28 cellular contexts compared by ENCODE assay signal in the genomic region with DNA sequence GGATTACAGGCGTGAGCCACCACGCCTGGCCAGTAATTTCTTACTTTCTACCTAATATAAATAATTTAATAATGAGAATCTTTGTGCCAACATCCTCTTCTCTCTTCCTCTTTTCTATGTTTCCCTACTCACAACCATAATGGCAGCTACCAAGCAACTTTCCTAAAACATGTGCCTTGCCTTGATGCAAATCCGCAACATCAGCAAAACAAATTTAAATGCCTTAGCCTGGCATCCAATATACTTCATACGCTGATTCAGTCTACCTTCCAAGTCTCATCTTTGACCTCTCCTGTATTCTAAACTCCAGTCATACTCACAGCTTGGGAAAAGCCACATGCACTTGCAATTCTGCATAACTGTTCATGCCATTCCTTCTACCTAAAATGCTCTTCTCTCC.
"Had no signal": no experiment of that assay in that cellular context is flagged by ENCODE, and none has a peak within 500 bp of the region (broad histone marks: within the 10 kb centered on the region; RNA-seq: fewer than 3 reads in every experiment).

No MANE protein-coding gene starts in this region.

- H3K27me3 ChIP-seq: adrenal gland, SJCRH30 had no signal

- H3K27me3 Mint-ChIP-seq: activated CD4-positive, alpha-beta T cell treated with anti-CD3 and anti-CD28 coated beads, Interleukin-2, amount 10 ng/mL, durations not matched to agents 7 days and 5 days; brain had no signal

- ATAC-seq: activated CD4-positive, alpha-beta T cell treated with anti-CD3 and anti-CD28 coated beads for 36 hours; activated CD4-positive, CD25-positive, alpha-beta regulatory T cell treated with anti-CD3 and anti-CD28 coated beads, Interleukin-2, amount 50 U/mL, for 24 hours; activated CD8-positive, alpha-beta T cell treated with anti-CD3 and anti-CD28 coated beads, Interleukin-2, amount 10 ng/mL, durations not matched to agents 7 days and 5 days; activated naive CD4-positive, alpha-beta T cell treated with anti-CD3 and anti-CD28 coated beads, Interleukin-2, amount 50 U/mL, for 72 hours; WTC11 had no signal

- H3K9me2 ChIP-seq: SK-N-SH had no signal

- H3K4me3 Mint-ChIP-seq: activated CD4-positive, alpha-beta T cell treated with anti-CD3 and anti-CD28 coated beads for 36 hours; activated CD4-positive, alpha-beta T cell treated with anti-CD3 and anti-CD28 coated beads, Interleukin-2, amount 10 ng/mL, durations not matched to agents 7 days and 5 days; activated CD8-positive, alpha-beta T cell treated with anti-CD3 and anti-CD28 coated beads, Interleukin-2, amount 10 ng/mL, durations not matched to agents 7 days and 5 days; activated naive CD4-positive, alpha-beta T cell treated with anti-CD3 and anti-CD28 coated beads for 36 hours; activated T-cell treated with anti-CD3 and anti-CD28 coated beads, Interleukin-2, amount 50 U/mL, for 24 hours; brain; T-helper 1 cell treated with Interleukin-12 subunit alpha and Interleukin-12 subunit beta and Interleukin-4 antibody, amounts not matched to agents 30 μg/mL and 1 μg/mL, for 36 hours; T-helper 2 cell treated with Interferon-gamma antibody and Interleukin-4, amounts not matched to agents 5 μg/mL and 100 μg/mL, for 36 hours; WTC11 had no signal

- H3K4me1 Mint-ChIP-seq: activated CD4-positive, alpha-beta T cell treated with anti-CD3 and anti-CD28 coated beads for 36 hours; activated CD4-positive, alpha-beta T cell treated with anti-CD3 and anti-CD28 coated beads, Interleukin-2, amount 10 ng/mL, durations not matched to agents 7 days and 5 days had no signal

- H3K36me3 ChIP-seq: adrenal gland, SJCRH30 had no signal

- H3K27ac ChIP-seq: adrenal gland, SJCRH30 had no signal

- H3K4me3 ChIP-seq: adrenal gland, PC-9, SJCRH30 had no signal

- H3K27ac Mint-ChIP-seq: activated CD4-positive, alpha-beta T cell treated with anti-CD3 and anti-CD28 coated beads for 36 hours; activated CD4-positive, alpha-beta T cell treated with anti-CD3 and anti-CD28 coated beads, Interleukin-2, amount 10 ng/mL, durations not matched to agents 7 days and 5 days; activated CD8-positive, alpha-beta T cell treated with anti-CD3 and anti-CD28 coated beads, Interleukin-2, amount 10 ng/mL, durations not matched to agents 7 days and 5 days; activated naive CD4-positive, alpha-beta T cell treated with anti-CD3 and anti-CD28 coated beads for 36 hours; activated naive CD4-positive, alpha-beta T cell treated with anti-CD3 and anti-CD28 coated beads, Interleukin-2, amount 50 U/mL, for 72 hours; activated T-cell treated with anti-CD3 and anti-CD28 coated beads, Interleukin-2, amount 50 U/mL, for 24 hours; activated T-helper 2 cell treated with anti-CD3 and anti-CD28 coated beads, Interferon-gamma antibody, Interleukin-2, Interleukin-4, amounts not matched to agents 10 μg/mL and 5 μg/mL and 100 μg/mL, durations not matched to agents 14 hours and 24 hours and 36 hours; brain; T-helper 1 cell treated with Interleukin-12 subunit alpha and Interleukin-12 subunit beta and Interleukin-4 antibody, amounts not matched to agents 30 μg/mL and 1 μg/mL, for 36 hours; T-helper 2 cell treated with Interferon-gamma antibody and Interleukin-4, amounts not matched to agents 5 μg/mL and 100 μg/mL, for 36 hours had no signal

- H3K9me3 ChIP-seq: adrenal gland, SK-N-SH had no signal

- DNase-seq: activated CD4-positive, alpha-beta T cell treated with anti-CD3 and anti-CD28 coated beads for 36 hours; activated CD4-positive, alpha-beta T cell treated with anti-CD3 and anti-CD28 coated beads, Interleukin-2, amount 10 ng/mL, durations not matched to agents 7 days and 5 days; activated CD4-positive, alpha-beta T cell treated with anti-CD3 and anti-CD28 coated beads, Interleukin-2, amount 50 U/mL, for 48 hours; activated CD8-positive, alpha-beta T cell treated with anti-CD3 and anti-CD28 coated beads, Interleukin-2, amount 10 ng/mL, durations not matched to agents 7 days and 5 days; activated gamma-delta T cell treated with Interleukin-2 at 50 U/mL for 16 hours; activated naive CD4-positive, alpha-beta T cell treated with anti-CD3 and anti-CD28 coated beads for 36 hours; activated T-cell treated with anti-CD3 and anti-CD28 coated beads, Interleukin-2, amount 50 U/mL, for 24 hours; adrenal gland; caudate nucleus; cerebellar nuclear complex; NCI-H1105; NCI-H1417 treated with DMSO at 0.1 percent for 48 hours; NCI-H1694; NCI-H2029; NCI-H345; NCI-H524 treated with DMSO at 0.1 percent for 48 hours; SHP77; SJCRH30; SK-N-SH had no signal

- FAIRE-seq: bronchial epithelial cell had no signal

- H3K4me2 ChIP-seq: PC-9, SK-N-SH had no signal

- H3K36me3 Mint-ChIP-seq: activated naive CD4-positive, alpha-beta T cell treated with anti-CD3 and anti-CD28 coated beads, Interleukin-2, amount 50 U/mL, for 72 hours; brain; WTC11 had no signal

- H3K9ac ChIP-seq: SK-N-SH had no signal

- H2AFZ ChIP-seq: PC-9 had no signal

- H3K9me3 Mint-ChIP-seq: activated CD4-positive, alpha-beta T cell treated with anti-CD3 and anti-CD28 coated beads, Interleukin-2, amount 10 ng/mL, durations not matched to agents 7 days and 5 days; activated naive CD4-positive, alpha-beta T cell treated with anti-CD3 and anti-CD28 coated beads for 36 hours; activated T-cell treated with anti-CD3 and anti-CD28 coated beads, Interleukin-2, amount 50 U/mL, for 24 hours; activated T-helper 2 cell treated with anti-CD3 and anti-CD28 coated beads, Interferon-gamma antibody, Interleukin-2, Interleukin-4, amounts not matched to agents 10 μg/mL and 5 μg/mL and 100 μg/mL, durations not matched to agents 14 hours and 24 hours and 36 hours; T-helper 1 cell treated with Interleukin-12 subunit alpha and Interleukin-12 subunit beta and Interleukin-4 antibody, amounts not matched to agents 30 μg/mL and 1 μg/mL, for 36 hours; T-helper 2 cell treated with Interferon-gamma antibody and Interleukin-4, amounts not matched to agents 5 μg/mL and 100 μg/mL, for 36 hours; WTC11 had no signal
